In genomic region chr3:181764544-181764943, GRCh38 we compare ENCODE assay signal across 9 cellular contexts. TPM values are rescaled to one million over a fixed set of nuclear protein-coding genes. Genes with fewer than 3 reads are reported as not detected.
"Had no signal": no experiment of that assay in that cellular context is flagged by ENCODE, and none has a peak within 500 bp of the region (broad histone marks: within the 10 kb centered on the region; RNA-seq: fewer than 3 reads in every experiment).

No MANE protein-coding gene starts in this region.

- H3K27ac Mint-ChIP-seq: GM23338, H9, HFFc6 had no signal

- H3K4me3 Mint-ChIP-seq: GM23338, H9, HFFc6 had no signal

- H3K9me3 ChIP-seq: HAP-1 had no signal

- H3K36me3 ChIP-seq: HAP-1 had no signal

- H3K27ac ChIP-seq: GM23248 had no signal

- H3K9ac ChIP-seq: GM23248 had no signal

- ATAC-seq: GM23338, HCT116 had no signal

- H3K9me3 Mint-ChIP-seq: GM23338, H9 had no signal

- H3K4me2 ChIP-seq: GM23338 had no signal

- H3K4me3 ChIP-seq: GM23248, GM23338, HAP-1 had no signal

- DNase-seq: GM23248, GOT3, H7, H9, HCEC 1CT, HFFc6 had no signal

- H2AFZ ChIP-seq: GM23248 had no signal

RNA-seq across cellular contexts. Expression of gene SOX2, which starts 52.8 kb away (rescaled TPM):
- total RNA-seq: GM23248, HFFc6 had no signal
